Comparison of ENCODE assay signal across 1 cellular context in the genomic region with DNA sequence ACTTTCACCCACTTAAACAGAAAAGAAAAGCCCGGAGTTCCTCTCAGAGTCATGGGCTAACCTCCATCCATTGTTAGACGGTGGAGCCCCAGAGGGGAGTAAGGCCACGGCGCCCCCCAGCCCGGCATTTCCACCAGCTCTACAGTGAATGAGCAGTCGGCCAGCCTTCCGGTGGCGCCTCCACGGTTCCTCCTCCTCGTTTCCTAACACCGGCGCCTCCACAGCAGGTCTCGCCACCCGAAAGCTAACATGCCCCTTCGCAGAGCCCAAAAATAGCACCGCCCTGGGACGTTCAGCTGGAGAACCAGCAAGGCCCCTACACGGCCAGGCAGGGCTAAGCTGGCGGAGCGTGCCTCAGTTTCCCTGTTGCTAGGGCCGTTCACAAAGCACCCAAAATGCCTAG.
TF ChIP-seq lines count a peak whose summit lies in the region.

No MANE protein-coding gene starts in this region.

TF ChIP-seq in HepG2, 621 proteins besides CTCF, POLR2A, EP300 and RAD21 (continued from another document and continues in another):
- TF ChIP-seq ZNF687 (CRISPR knock-in tag; IDR thresholded peaks at IDR 0.05) (peak; percentile 83; the same call in 1 of the 2 replicates), KDM4B (CRISPR knock-in tag; IDR thresholded peaks at IDR 0.05) (no peak), HDAC1 (CRISPR knock-in tag; IDR thresholded peaks at IDR 0.05) (peak; percentile 46; the same call in 1 of the 2 replicates), ZNF274 (CRISPR knock-in tag; IDR thresholded peaks at IDR 0.05) (peak; percentile 39; the same call in 1 of the 2 replicates), ZNF432 (CRISPR knock-in tag; IDR thresholded peaks at IDR 0.05; ENCODE audit: borderline replicate concordance) (no peak), ZBTB7A (CRISPR knock-in tag; IDR thresholded peaks at IDR 0.05) (no peak), ZNF510 (CRISPR knock-in tag; IDR thresholded peaks at IDR 0.05; ENCODE audit: low read depth) (no peak; the same call in none of the 2 replicates), CCAR2 (optimal IDR thresholded peaks at IDR 0.05; ENCODE audit: low read depth, low read length) (no peak), PLRG1 (conservative IDR thresholded peaks at IDR 0.05) (no peak), NFE2 (CRISPR knock-in tag; IDR thresholded peaks at IDR 0.05) (no peak), SPEN (CRISPR knock-in tag; IDR thresholded peaks at IDR 0.05; ENCODE audit: low read depth) (no peak), ZFP41 (CRISPR knock-in tag; IDR thresholded peaks at IDR 0.05; ENCODE audit: borderline replicate concordance) (0 out of 2 replicates have a peak, but pooled peaks have one; percentile 31), SETDB1 (CRISPR knock-in tag; IDR thresholded peaks at IDR 0.05; ENCODE audit: borderline replicate concordance) (no peak), RELA (CRISPR knock-in tag; IDR thresholded peaks at IDR 0.05) (no peak), SMAD1 (CRISPR knock-in tag; IDR thresholded peaks at IDR 0.05; ENCODE audit: borderline replicate concordance, low read depth) (peak; percentile 11; the same call in 1 of the 2 replicates), HOXA9 (CRISPR knock-in tag; IDR thresholded peaks at IDR 0.05; ENCODE audit: borderline replicate concordance) (no peak), ZBTB40 (IDR thresholded peaks at IDR 0.05) (no peak), ZBTB40 (CRISPR knock-in tag; IDR thresholded peaks at IDR 0.05) (no peak), ZNF547 (CRISPR knock-in tag; IDR thresholded peaks at IDR 0.05) (peak; percentile 20; the same call in 1 of the 2 replicates), HNRNPL (IDR thresholded peaks at IDR 0.05; ENCODE audit: low read depth, low read length) (no peak; the same call in 1 of the 2 replicates), TP53 (CRISPR knock-in tag; conservative IDR thresholded peaks at IDR 0.05) (0 out of 2 replicates have a peak, but pooled peaks have one; percentile 5), ZNF33A (CRISPR knock-in tag; IDR thresholded peaks at IDR 0.05; ENCODE audit: borderline replicate concordance) (peak; percentile 66; the same call in 1 of the 2 replicates), HHEX (CRISPR knock-in tag; IDR thresholded peaks at IDR 0.05) (no peak), JUNB (CRISPR knock-in tag; IDR thresholded peaks at IDR 0.05; ENCODE audit: borderline replicate concordance) (no peak), IRX3 (CRISPR knock-in tag; IDR thresholded peaks at IDR 0.05; ENCODE audit: borderline replicate concordance, low read depth) (peak; percentile 34; the same call in 1 of the 2 replicates), USF2 (IDR thresholded peaks at IDR 0.05; ENCODE audit: low read depth, low read length) (no peak), USF2 (CRISPR knock-in tag; IDR thresholded peaks at IDR 0.05; ENCODE audit: borderline replicate concordance) (no peak), MBNL3 (CRISPR knock-in tag; conservative IDR thresholded peaks at IDR 0.05) (no peak), KAT8 (CRISPR knock-in tag; IDR thresholded peaks at IDR 0.05) (0 out of 2 replicates have a peak, but pooled peaks have one; percentile 28), POLR2G (IDR thresholded peaks at IDR 0.05; ENCODE audit: low read depth, low read length) (peak; percentile 29; the same call in 1 of the 2 replicates), TOPORS (CRISPR knock-in tag; IDR thresholded peaks at IDR 0.05) (peak; percentile 87), ZNF225 (CRISPR knock-in tag; IDR thresholded peaks at IDR 0.05) (no peak), ZNF343 (CRISPR knock-in tag; IDR thresholded peaks at IDR 0.05) (0 out of 2 replicates have a peak, but pooled peaks have one; percentile 54), WIZ (CRISPR knock-in tag; IDR thresholded peaks at IDR 0.05) (peak; percentile 10; the same call in 1 of the 2 replicates), ZNF598 (CRISPR knock-in tag; IDR thresholded peaks at IDR 0.05; ENCODE audit: borderline replicate concordance) (no peak; the same call in 1 of the 2 replicates), BRF2 (CRISPR knock-in tag; IDR thresholded peaks at IDR 0.05) (0 out of 2 replicates have a peak, but pooled peaks have one; percentile 4), MLXIP (CRISPR knock-in tag; IDR thresholded peaks at IDR 0.05; ENCODE audit: borderline replicate concordance) (no peak)
- TF ChIP-seq, protein P1, sequence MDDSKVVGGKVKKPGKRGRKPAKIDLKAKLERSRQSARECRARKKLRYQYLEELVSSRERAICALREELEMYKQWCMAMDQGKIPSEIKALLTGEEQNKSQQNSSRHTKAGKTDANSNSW (CRISPR knock-in tag; IDR thresholded peaks at IDR 0.05; ENCODE audit: borderline replicate concordance), result 0 out of 2 replicates have a peak, but pooled peaks have one; percentile 34
- TF ChIP-seq, protein P2, sequence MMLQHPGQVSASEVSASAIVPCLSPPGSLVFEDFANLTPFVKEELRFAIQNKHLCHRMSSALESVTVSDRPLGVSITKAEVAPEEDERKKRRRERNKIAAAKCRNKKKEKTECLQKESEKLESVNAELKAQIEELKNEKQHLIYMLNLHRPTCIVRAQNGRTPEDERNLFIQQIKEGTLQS (CRISPR knock-in tag; IDR thresholded peaks at IDR 0.05), result no peak
